32 cellular contexts compared by ENCODE assay signal in the genomic region with DNA sequence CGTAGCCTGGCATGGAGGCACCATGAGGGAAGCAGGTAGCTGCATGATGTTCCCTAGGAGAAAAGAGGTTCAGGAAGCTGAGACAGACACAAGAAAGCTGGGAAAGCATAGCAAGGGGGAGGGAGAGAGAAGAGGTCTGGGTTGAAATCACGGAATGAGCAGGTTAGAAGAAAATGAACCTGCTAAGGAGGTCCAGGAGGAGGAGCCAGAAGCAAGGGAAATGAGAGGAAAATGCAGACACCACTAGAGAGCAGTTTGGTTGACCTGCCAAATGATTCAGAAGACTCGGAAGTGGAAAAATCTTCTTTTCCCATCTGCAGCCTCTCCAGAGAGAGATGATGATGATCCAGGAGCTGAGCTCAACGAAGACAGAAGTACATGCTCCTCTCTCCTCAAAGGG.
DNase-seq lines count a peak whose midpoint lies in the region; ATAC-seq and TF ChIP-seq lines count a peak whose summit lies in the region.
"Had no signal": no experiment of that assay in that cellular context is flagged by ENCODE, and none has a peak within 500 bp of the region (broad histone marks: within the 10 kb centered on the region; RNA-seq: fewer than 3 reads in every experiment).

No MANE protein-coding gene starts in this region.

- no peak overlapping the region for H3K4me3 Mint-ChIP-seq in stimulated activated naive B cell treated with anti-CD40 and anti-IgM and Interleukin-4, amounts not matched to agents 10 μg/mL and 1 μg/mL and 100 μg/mL, for 72 hours
- no peak overlapping the region for H3K4me3 Mint-ChIP-seq in nephron progenitor cell
- H3K4me3 Mint-ChIP-seq: activated CD4-positive, alpha-beta memory T cell treated with anti-CD3 and anti-CD28 coated beads, Interleukin-2, amount 10 ng/mL, durations not matched to agents 7 days and 5 days; activated naive CD4-positive, alpha-beta T cell treated with anti-CD3 and anti-CD28 coated beads, Interleukin-2, amount 10 ng/mL, durations not matched to agents 7 days and 5 days; CD4-positive, alpha-beta memory T cell; dendritic cell treated with granulocyte-macrophage colony-stimulating factor and Interleukin-4, amounts not matched to agents 40 ng/mL and 50 ng/mL, for 4 days; HFFc6; neural crest cell had no signal

- H3K9me3 ChIP-seq in SK-N-SH = no peaks in the 10 kb centered on the region
- no peaks in the 10 kb centered on the region for H3K9me3 ChIP-seq in PC-9 (ENCODE audit: insufficient read depth, low read depth)
- H3K9me3 ChIP-seq: A549, adrenal gland, heart left ventricle, pancreas, upper lobe of right lung had no signal

- intact Hi-C loops in PC-9 (cut with micrococcal nuclease; ENCODE audit: unreplicated experiment) = no loop called here

- peak; percentile 46 for TF ChIP-seq RAD21 in SK-N-SH (IDR thresholded peaks at IDR 0.05; ENCODE audit: low read length)

- H3K79me2 ChIP-seq in SK-N-SH (ENCODE audit: insufficient read depth) (no peaks in the 10 kb centered on the region), PC-9 (ENCODE audit: low read depth) (no peaks in the 10 kb centered on the region)

- H3K4me2 ChIP-seq in SK-N-SH = no peak overlapping the region
- H3K4me2 ChIP-seq in PC-9 = no peak overlapping the region
- H3K4me2 ChIP-seq: A549 had no signal

- CTCF ChIA-PET in SK-N-SH (lab: Yijun Ruan, JAX) = interaction anchor here (1.1 to 1.6 kb wide), 3 partner anchors 30 to 127 kb away, joined by 4 to 5 read pairs (median 4); no protein-coding TSS in a partner anchor
- CTCF ChIA-PET in PC-9 (lab: Charles Lee) = no interaction called here

- no peak overlapping the region for H2AFZ ChIP-seq in SK-N-SH (ENCODE audit: low read depth)
- 0 out of 2 replicates have a peak overlapping the region, but pooled peaks have one; percentile 33 for H2AFZ ChIP-seq in PC-9

- H3F3A ChIP-seq in SK-N-SH (replicated peaks; ENCODE audit: insufficient read depth) (no peaks in the 10 kb centered on the region), PC-9 (ENCODE audit: insufficient read depth, low read depth) (no peaks in the 10 kb centered on the region)

- H4K20me1 ChIP-seq in SK-N-SH (ENCODE audit: insufficient read depth) (no peaks in the 10 kb centered on the region), PC-9 (ENCODE audit: insufficient read depth) (no peaks in the 10 kb centered on the region)

- POLR2A ChIA-PET in SK-N-SH (lab: Yijun Ruan, JAX) (no interaction called here), PC-9 (lab: Charles Lee; ENCODE audit: unreplicated experiment) (no interaction called here)

- no peaks in the 10 kb centered on the region for H3K9me3 Mint-ChIP-seq in stimulated activated naive B cell treated with anti-CD40 and anti-IgM and Interleukin-4, amounts not matched to agents 10 μg/mL and 1 μg/mL and 100 μg/mL, for 72 hours
- no peaks in the 10 kb centered on the region for H3K9me3 Mint-ChIP-seq in nephron progenitor cell
- H3K9me3 Mint-ChIP-seq: activated CD4-positive, alpha-beta memory T cell treated with anti-CD3 and anti-CD28 coated beads, Interleukin-2, amount 10 ng/mL, durations not matched to agents 7 days and 5 days; activated naive CD4-positive, alpha-beta T cell treated with anti-CD3 and anti-CD28 coated beads, Interleukin-2, amount 10 ng/mL, durations not matched to agents 7 days and 5 days; dendritic cell treated with granulocyte-macrophage colony-stimulating factor and Interleukin-4, amounts not matched to agents 40 ng/mL and 50 ng/mL, for 4 days; HFFc6; neural crest cell had no signal

- no TSS peak for BruUV-seq in PC-9 (replicated peaks; lab: Mats Ljungman, UMichigan)

- no peaks in the 10 kb centered on the region for H3K4me1 Mint-ChIP-seq in stimulated activated naive B cell treated with anti-CD40 and anti-IgM and Interleukin-4, amounts not matched to agents 10 μg/mL and 1 μg/mL and 100 μg/mL, for 72 hours
- no peaks in the 10 kb centered on the region for H3K4me1 Mint-ChIP-seq in nephron progenitor cell
- H3K4me1 Mint-ChIP-seq: activated CD4-positive, alpha-beta memory T cell treated with anti-CD3 and anti-CD28 coated beads, Interleukin-2, amount 10 ng/mL, durations not matched to agents 7 days and 5 days; activated naive CD4-positive, alpha-beta T cell treated with anti-CD3 and anti-CD28 coated beads, Interleukin-2, amount 10 ng/mL, durations not matched to agents 7 days and 5 days; CD4-positive, alpha-beta memory T cell; neural crest cell had no signal

- DNase-seq in SK-N-SH = no peak
- DNase-seq in PC-9 = no peak
- DNase-seq in fibroblast of villous mesenchyme (ENCODE audit: low read depth) = peak; percentile 0
- no peak for DNase-seq in stimulated activated naive B cell treated with anti-CD40 and anti-IgM and Interleukin-4, amounts not matched to agents 10 μg/mL and 1 μg/mL and 100 μg/mL, for 72 hours
- no peak for DNase-seq in NAMALWA (ENCODE audit: low spot score)
- no peak for DNase-seq in NCI-H1105 treated with DMSO at 0.1 percent for 48 hours (lab: John Stamatoyannopoulos, UW)
- DNase-seq in nephron progenitor cell = no peak
- DNase-seq: activated CD4-positive, alpha-beta memory T cell treated with anti-CD3 and anti-CD28 coated beads, Interleukin-2, amount 10 ng/mL, durations not matched to agents 7 days and 5 days; activated CD8-positive, alpha-beta memory T cell treated with anti-CD3 and anti-CD28 coated beads, Interleukin-2, amount 50 U/mL, for 4 hours; activated naive CD4-positive, alpha-beta T cell treated with anti-CD3 and anti-CD28 coated beads, Interleukin-2, amount 10 ng/mL, durations not matched to agents 7 days and 5 days; adrenal gland; AML-193; CD4-positive, alpha-beta memory T cell; central memory CD4-positive, alpha-beta T cell; foreskin fibroblast; heart left ventricle; HFFc6; mammary epithelial cell; NCI-H1105; NCI-H1930; NCI-H524 treated with DMSO at 0.1 percent for 48 hours; pancreas; PC-3; Right ventricle myocardium superior; small intestine; stimulated activated naive CD4-positive, alpha-beta T cell treated with Interleukin-2 at 50 U/mL for 16 hours; upper lobe of right lung had no signal

- H3K27ac Mint-ChIP-seq in stimulated activated naive B cell treated with anti-CD40 and anti-IgM and Interleukin-4, amounts not matched to agents 10 μg/mL and 1 μg/mL and 100 μg/mL, for 72 hours = no peak overlapping the region
- H3K27ac Mint-ChIP-seq in nephron progenitor cell = no peak overlapping the region
- H3K27ac Mint-ChIP-seq: activated CD4-positive, alpha-beta memory T cell treated with anti-CD3 and anti-CD28 coated beads, Interleukin-2, amount 10 ng/mL, durations not matched to agents 7 days and 5 days; activated naive CD4-positive, alpha-beta T cell treated with anti-CD3 and anti-CD28 coated beads, Interleukin-2, amount 10 ng/mL, durations not matched to agents 7 days and 5 days; CD4-positive, alpha-beta memory T cell; dendritic cell treated with granulocyte-macrophage colony-stimulating factor and Interleukin-4, amounts not matched to agents 40 ng/mL and 50 ng/mL, for 4 days; HFFc6 had no signal

- TF ChIP-seq EP300 in SK-N-SH (IDR thresholded peaks at IDR 0.05; ENCODE audit: borderline replicate concordance in 1 of 2, low read depth in 1 of 2, low read length in 1 of 2) = no peak

- H3K27me3 ChIP-seq in SK-N-SH (ENCODE audit: insufficient read depth) (no peaks in the 10 kb centered on the region), PC-9 (ENCODE audit: insufficient read depth, low read depth) (no peaks in the 10 kb centered on the region)
- H3K27me3 ChIP-seq: adrenal gland, pancreas, upper lobe of right lung had no signal

- H3K27ac ChIP-seq in SK-N-SH (ENCODE audit: low read depth in 2 of 2, low read length in 1 of 2) = no peak overlapping the region
- H3K27ac ChIP-seq in PC-9 = no peak overlapping the region
- H3K27ac ChIP-seq: A549, adrenal gland, heart left ventricle, pancreas, upper lobe of right lung had no signal

- no peak for ATAC-seq in SK-N-SH treated with all-trans-retinoic acid at 6 μM for 48 hours
- no peak for ATAC-seq in stimulated activated naive B cell treated with anti-CD40 and anti-IgM and Interleukin-4, amounts not matched to agents 10 μg/mL and 1 μg/mL and 100 μg/mL, for 72 hours (replicated peaks)
- ATAC-seq: esophagus mucosa, heart left ventricle, pancreas, PC-3, upper lobe of right lung had no signal

- H3K9me2 ChIP-seq in SK-N-SH = no peaks in the 10 kb centered on the region
- H3K9me2 ChIP-seq in PC-9 (ENCODE audit: insufficient read depth) = no peaks in the 10 kb centered on the region

- no peak overlapping the region for H3K4me3 ChIP-seq in SK-N-SH (ENCODE audit: low read depth in 2 of 2, low read length in 1 of 2)
- no peak overlapping the region for H3K4me3 ChIP-seq in PC-9
- H3K4me3 ChIP-seq in fibroblast of villous mesenchyme (ENCODE audit: low read depth, low read length) = no peak overlapping the region
- H3K4me3 ChIP-seq: A549, adrenal gland, heart left ventricle, pancreas, upper lobe of right lung had no signal

- 51% methylated on average over 4 of the region's 4 CpGs for WGBS in SK-N-SH (ENCODE audit: low lambda C conversion rate)

- H3K9ac ChIP-seq in SK-N-SH = no peak overlapping the region

- TF ChIP-seq CTCF in SK-N-SH (IDR thresholded peaks at IDR 0.05) = no peak
- no peak for TF ChIP-seq CTCF in PC-9 (conservative IDR thresholded peaks at IDR 0.05)
- no peak for TF ChIP-seq CTCF in fibroblast of villous mesenchyme (IDR thresholded peaks at IDR 0.05; ENCODE audit: insufficient read depth, low read depth, low read length)
- no peak for TF ChIP-seq CTCF in nephron progenitor cell (IDR thresholded peaks at IDR 0.05)

- H3K4me1 ChIP-seq in SK-N-SH (ENCODE audit: control insufficient read depth in 1 of 2, insufficient read depth in 2 of 2, low read depth in 1 of 2, low read length in 1 of 2) (peaks cover 0 to 7% of the 10 kb centered on the region in 2 experiments; a peak in 2 of 4 replicates), PC-9 (replicated peaks; ENCODE audit: insufficient read depth) (no peaks in the 10 kb centered on the region)
- H3K4me1 ChIP-seq: A549, adrenal gland, heart left ventricle, pancreas, upper lobe of right lung had no signal

- H3K27me3 Mint-ChIP-seq in stimulated activated naive B cell treated with anti-CD40 and anti-IgM and Interleukin-4, amounts not matched to agents 10 μg/mL and 1 μg/mL and 100 μg/mL, for 72 hours = peaks cover 0 to 7% of the 10 kb centered on the region in 2 donors
- no peaks in the 10 kb centered on the region for H3K27me3 Mint-ChIP-seq in nephron progenitor cell (ENCODE audit: low read depth, poor library complexity)
- H3K27me3 Mint-ChIP-seq: activated CD4-positive, alpha-beta memory T cell treated with anti-CD3 and anti-CD28 coated beads, Interleukin-2, amount 10 ng/mL, durations not matched to agents 7 days and 5 days; dendritic cell treated with granulocyte-macrophage colony-stimulating factor and Interleukin-4, amounts not matched to agents 40 ng/mL and 50 ng/mL, for 4 days had no signal

- H3K36me3 Mint-ChIP-seq in stimulated activated naive B cell treated with anti-CD40 and anti-IgM and Interleukin-4, amounts not matched to agents 10 μg/mL and 1 μg/mL and 100 μg/mL, for 72 hours = no peaks in the 10 kb centered on the region
- H3K36me3 Mint-ChIP-seq in nephron progenitor cell (ENCODE audit: low read depth) = no peaks in the 10 kb centered on the region
- H3K36me3 Mint-ChIP-seq: activated naive CD4-positive, alpha-beta T cell treated with anti-CD3 and anti-CD28 coated beads, Interleukin-2, amount 10 ng/mL, durations not matched to agents 7 days and 5 days; CD4-positive, alpha-beta memory T cell had no signal

- H3K36me3 ChIP-seq in SK-N-SH (replicated peaks in 1 of 2; ENCODE audit: control insufficient read depth in 1 of 2, insufficient read depth in 2 of 2, low read length in 1 of 2) (no peaks in the 10 kb centered on the region), PC-9 (ENCODE audit: low read depth) (no peaks in the 10 kb centered on the region)
- H3K36me3 ChIP-seq: adrenal gland, heart left ventricle, pancreas, upper lobe of right lung had no signal
